24 cellular contexts compared by ENCODE assay signal in the genomic region with DNA sequence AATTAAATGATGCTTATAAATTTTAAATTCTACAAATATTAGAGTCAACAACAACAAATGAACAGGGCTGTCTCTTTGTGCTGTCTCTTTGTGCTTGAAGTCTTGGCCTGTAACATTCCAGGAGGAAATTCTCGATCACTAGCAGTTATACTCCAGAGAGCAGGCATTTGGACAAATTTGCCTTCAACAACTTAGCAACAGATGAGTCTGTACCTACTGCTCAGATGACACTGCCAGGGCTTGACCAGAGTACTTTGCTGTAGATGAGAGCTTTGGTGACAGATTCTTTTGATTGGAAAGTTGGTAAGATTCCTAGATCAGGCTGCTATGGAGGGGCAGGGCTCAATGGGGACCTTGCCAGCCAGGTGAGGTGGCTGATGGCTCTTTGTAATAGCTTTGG.
"Had no signal": no experiment of that assay in that cellular context is flagged by ENCODE, and none has a peak within 500 bp of the region (broad histone marks: within the 10 kb centered on the region; RNA-seq: fewer than 3 reads in every experiment).

No MANE protein-coding gene starts in this region.

- H3K9ac ChIP-seq: KMS-11 had no signal

- H3K36me3 Mint-ChIP-seq: IgD-negative memory B cell, T-cell had no signal

- H3K27me3 Mint-ChIP-seq: IgD-negative memory B cell had no signal

- DNase-seq: Kasumi-1, MM.1S, NCI-H1092 treated with DMSO at 0.1 percent for 48 hours, NCI-H1436, NCI-H187, NCI-H2029, NCI-H2081 treated with DMSO at 0.1 percent for 48 hours, NCI-H2171, NCI-H226, NCI-H446, NCI-H510A, NCI-H524 treated with DMSO at 0.1 percent for 48 hours, NCI-H69, NCI-H774, Right ventricle myocardium superior, RPMI8226, SIG-M5, SW 1271, T-cell had no signal

- H3K36me3 ChIP-seq: SJSA1 had no signal

- H3K27ac Mint-ChIP-seq: IgD-negative memory B cell, T-cell had no signal

- H3K27me3 ChIP-seq: SJSA1 had no signal

- FAIRE-seq: K562, RCC 7860 had no signal

- H3K4me3 ChIP-seq: K562, SJSA1 had no signal

- H3K4me2 ChIP-seq: KMS-11 had no signal

- ATAC-seq: K562, T-cell had no signal

- H3K4me3 Mint-ChIP-seq: IgD-negative memory B cell, T-cell had no signal

- H3K27ac ChIP-seq: KMS-11, SJSA1 had no signal

- H3K4me1 Mint-ChIP-seq: IgD-negative memory B cell, T-cell had no signal

- H3K9me3 ChIP-seq: SJSA1 had no signal

- H3K4me1 ChIP-seq: SJSA1 had no signal
